Comparison of ENCODE assay signal across 1 cellular context in genomic region chr6:139940741-139941712, GRCh38.
A peak's percentile ranks its signal among the peaks of the same experiment; 100 is the strongest.
TF ChIP-seq lines count a peak whose summit lies in the region.

No MANE protein-coding gene starts in this region.

TF ChIP-seq in K562, 482 proteins besides CTCF, POLR2A, EP300 and RAD21 (continued from another document and continues in another):
- TF ChIP-seq ARID1B (IDR thresholded peaks at IDR 0.05) (peak; percentile 47; the same call in 1 of the 2 replicates), STAT6 (CRISPR knock-in tag; IDR thresholded peaks at IDR 0.05) (no peak), E2F6 (IDR thresholded peaks at IDR 0.05; ENCODE audit: borderline replicate concordance in 1 of 2, extremely low read depth in 1 of 2, insufficient read depth in 1 of 2, insufficient read length in 1 of 2, low read depth in 1 of 2, low read length in 1 of 2, poor library complexity in 1 of 2, severe bottlenecking in 1 of 2) (no peak), NCOA2 (IDR thresholded peaks at IDR 0.05; ENCODE audit: partially characterized antibody in 2 of 2) (no peak), HIVEP1 (CRISPR knock-in tag; IDR thresholded peaks at IDR 0.05) (no peak), ZNF133 (CRISPR knock-in tag; IDR thresholded peaks at IDR 0.05) (no peak), HMG20A (CRISPR knock-in tag; conservative IDR thresholded peaks at IDR 0.05) (no peak), SMC3 (conservative IDR thresholded peaks at IDR 0.05; ENCODE audit: insufficient read depth, low read depth, low read length) (no peak), SMARCA4 (IDR thresholded peaks at IDR 0.05) (peak; percentile 33; the same call in 1 of the 2 replicates), UBTF (IDR thresholded peaks at IDR 0.05; ENCODE audit: borderline replicate concordance in 1 of 2, low read depth in 2 of 2, low read length in 2 of 2) (no peak), IRF1 (CRISPR knock-in tag; IDR thresholded peaks at IDR 0.05; ENCODE audit: borderline replicate concordance) (no peak), ZSCAN32 (CRISPR knock-in tag; IDR thresholded peaks at IDR 0.05) (no peak), WHSC1 (IDR thresholded peaks at IDR 0.05; ENCODE audit: low read length) (no peak), SREBF1 (IDR thresholded peaks at IDR 0.05; ENCODE audit: borderline replicate concordance, low read depth, low read length) (no peak), POLR3G (IDR thresholded peaks at IDR 0.05; ENCODE audit: extremely low read depth, insufficient read length, insufficient replicate concordance) (no peak), EWSR1 (IDR thresholded peaks at IDR 0.05; ENCODE audit: borderline replicate concordance, low read depth, partially characterized antibody) (no peak), YY1 (IDR thresholded peaks at IDR 0.05; ENCODE audit: borderline replicate concordance in 1 of 3, control insufficient read depth in 1 of 3, extremely low read depth in 1 of 3, insufficient read depth in 3 of 3, insufficient read length in 1 of 3, insufficient replicate concordance in 2 of 3, low read depth in 1 of 3, low read length in 2 of 3) (no peak), GTF2B (IDR thresholded peaks at IDR 0.05; ENCODE audit: extremely low read depth, insufficient read length) (no peak), U2AF1 (optimal IDR thresholded peaks at IDR 0.05; ENCODE audit: low read depth, low read length) (no peak), HEY1 (CRISPR knock-in tag; IDR thresholded peaks at IDR 0.05; ENCODE audit: borderline replicate concordance) (no peak), ZNF551 (CRISPR knock-in tag; IDR thresholded peaks at IDR 0.05) (no peak), NR2C2 (CRISPR knock-in tag; IDR thresholded peaks at IDR 0.05) (no peak), NR2C2 (tag; IDR thresholded peaks at IDR 0.05) (peak; percentile 43), ZNF589 (CRISPR knock-in tag; IDR thresholded peaks at IDR 0.05; ENCODE audit: low read depth) (peak; percentile 43; the same call in 1 of the 2 replicates), SPI1 (IDR thresholded peaks at IDR 0.05; ENCODE audit: borderline replicate concordance, low read depth, low read length) (peak; percentile 82), HDAC3 (IDR thresholded peaks at IDR 0.05; ENCODE audit: borderline replicate concordance, partially characterized antibody) (no peak), RBM22 (IDR thresholded peaks at IDR 0.05; ENCODE audit: low read depth, low read length, poor library complexity, severe bottlenecking) (no peak), ZBTB40 (IDR thresholded peaks at IDR 0.05) (no peak), ZBTB40 (CRISPR knock-in tag; IDR thresholded peaks at IDR 0.05) (no peak), TBP (optimal IDR thresholded peaks at IDR 0.05; ENCODE audit: low read depth, low read length) (no peak), ZNF212 (CRISPR knock-in tag; IDR thresholded peaks at IDR 0.05) (no peak), RBM15 (IDR thresholded peaks at IDR 0.05; ENCODE audit: insufficient read depth, low read length) (no peak), ZMIZ1 (IDR thresholded peaks at IDR 0.05; ENCODE audit: low read depth in 2 of 2, low read length in 2 of 2) (no peak), KDM1A (IDR thresholded peaks at IDR 0.05) (no peak), ESRRA (IDR thresholded peaks at IDR 0.05; ENCODE audit: borderline replicate concordance, low read depth) (no peak), CLOCK (CRISPR knock-in tag; IDR thresholded peaks at IDR 0.05; ENCODE audit: borderline replicate concordance) (no peak)
